25 cellular contexts compared by ENCODE assay signal in genomic region chr10:133117036-133117687, GRCh38. TPM values are rescaled to one million over a fixed set of nuclear protein-coding genes. Genes with fewer than 3 reads are reported as not detected.
"Had no signal": no experiment of that assay in that cellular context is flagged by ENCODE, and none has a peak within 500 bp of the region (broad histone marks: within the 10 kb centered on the region; RNA-seq: fewer than 3 reads in every experiment).

No MANE protein-coding gene starts in this region.

- FAIRE-seq: islet of Langerhans, small intestine had no signal

- DNase-seq: activated CD4-positive, alpha-beta T cell treated with anti-CD3 and anti-CD28 coated beads for 48 hours; activated CD4-positive, alpha-beta T cell treated with anti-CD3 and anti-CD28 coated beads, Interleukin-2, amount 50 U/mL, for 48 hours; activated CD4-positive, CD25-positive, alpha-beta regulatory T cell; activated CD8-positive, alpha-beta memory T cell treated with anti-CD3 and anti-CD28 coated beads for 24 hours; activated effector memory CD4-positive, alpha-beta T cell treated with Interleukin-2 at 50 U/mL for 16 hours; activated naive CD4-positive, alpha-beta T cell treated with Interleukin-2 at 50 U/mL for 16 hours; amniotic stem cell; central memory CD4-positive, alpha-beta T cell; endodermal cell; foreskin fibroblast; small intestine; stimulated activated CD4-positive, alpha-beta T cell treated with anti-CD3 and anti-CD28 coated beads, Interleukin-1b, Interleukin-23, amount 100 ng/mL, for 48 hours; stimulated activated CD4-positive, alpha-beta T cell treated with anti-CD3 and anti-CD28 coated beads, Interleukin-4, amount 100 ng/mL, for 4 hours; stimulated activated CD8-positive, alpha-beta memory T cell treated with anti-CD3 and anti-CD28 coated beads, Interleukin-4, amount 100 ng/mL, for 48 hours; stimulated activated naive CD8-positive, alpha-beta T cell treated with anti-CD3 and anti-CD28 coated beads, Interleukin-15, amount 100 ng/mL, for 72 hours; T-helper 1 cell had no signal

- H3K4me1 ChIP-seq: neural progenitor cell, upper lobe of left lung had no signal

- H3K4me3 ChIP-seq: neural progenitor cell, upper lobe of left lung had no signal

- H3K4me2 ChIP-seq: neural progenitor cell had no signal

- H3K27me3 ChIP-seq: neural progenitor cell, upper lobe of left lung had no signal

- H3K36me3 ChIP-seq: neural progenitor cell, upper lobe of left lung had no signal

- H3K27ac ChIP-seq: neural progenitor cell, upper lobe of left lung had no signal

- H2AFZ ChIP-seq: neural progenitor cell had no signal

- ATAC-seq: esophagus mucosa; naive thymus-derived CD4-positive, alpha-beta T cell; stimulated activated memory B cell treated with anti-CD40 and anti-IgM and Interleukin-4, amounts not matched to agents 10 μg/mL and 1 μg/mL and 100 μg/mL, for 72 hours; stimulated activated naive CD8-positive, alpha-beta T cell treated with anti-CD3 and anti-CD28 coated beads, Interleukin-15, amount 100 ng/mL, for 72 hours had no signal

- H3K9ac ChIP-seq: neural progenitor cell had no signal

RNA-seq across cellular contexts. Expression of gene ADGRA1, which starts 29.4 kb away (rescaled TPM):
- total RNA-seq: esophagus mucosa; glomerular endothelial cell; lower leg skin; mesothelial cell of epicardium; naive thymus-derived CD4-positive, alpha-beta T cell had no signal
- polyA plus RNA-seq: naive thymus-derived CD4-positive, alpha-beta T cell had no signal

RNA-seq across cellular contexts. Expression of gene KNDC1, which starts 42.9 kb away (rescaled TPM):
- total RNA-seq: glomerular endothelial cell had no signal
- polyA plus RNA-seq: naive thymus-derived CD4-positive, alpha-beta T cell had no signal
